In the genomic region with DNA sequence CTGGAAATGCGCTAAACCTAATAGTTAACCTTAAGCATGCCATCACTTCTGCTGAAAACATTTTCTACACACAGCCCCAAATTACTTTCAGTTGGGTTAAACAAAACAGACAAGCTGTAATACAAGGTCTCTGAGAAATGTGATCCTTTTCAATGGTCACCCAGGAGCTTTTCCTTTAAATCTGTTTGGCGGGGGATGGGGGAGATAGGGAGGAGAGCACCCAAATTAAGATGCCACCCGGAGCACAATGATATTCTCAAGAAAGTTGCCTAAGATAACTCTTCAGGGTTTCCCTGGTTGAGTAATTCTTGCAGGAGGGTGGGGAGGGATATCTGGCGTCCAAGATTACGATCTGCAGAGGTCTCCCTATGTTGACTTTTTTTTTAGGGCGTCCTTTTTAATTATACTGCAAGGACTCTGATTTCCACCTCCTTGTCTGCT, we compare ENCODE assay signal across 8 cellular contexts. TPM values are rescaled to one million over a fixed set of nuclear protein-coding genes. Genes with fewer than 3 reads are reported as not detected.
DNase-seq lines count a peak whose midpoint lies in the region; ATAC-seq and TF ChIP-seq lines count a peak whose summit lies in the region.

No MANE protein-coding gene starts in this region.

- peak overlapping the region; percentile 48 for H3K27ac ChIP-seq in RWPE2 (ENCODE audit: poor library complexity, severe bottlenecking)

- H3K27ac Mint-ChIP-seq in osteocyte (ENCODE audit: unreplicated experiment), result peak overlapping the region; percentile 9

- no peaks in the 10 kb centered on the region for H3K9me3 ChIP-seq in RWPE2 (ENCODE audit: severe bottlenecking)

- no peaks in the 10 kb centered on the region for H3K36me3 ChIP-seq in RWPE2 (ENCODE audit: low read depth)

- peaks cover 21% of the 10 kb centered on the region for H3K4me1 Mint-ChIP-seq in osteocyte (ENCODE audit: unreplicated experiment)

- H3K4me1 ChIP-seq in RWPE2 (ENCODE audit: insufficient read depth, poor library complexity, severe bottlenecking), result no peaks in the 10 kb centered on the region

- no peak for ATAC-seq in RWPE2 (ENCODE audit: low read depth)
- ATAC-seq in HG03571 (IDR thresholded peaks at IDR 0.05; ENCODE audit: unreplicated experiment), result no peak
- no peak for ATAC-seq in GM19324 (IDR thresholded peaks at IDR 0.05; ENCODE audit: low FRiP score, unreplicated experiment)

- peak; percentile 47 for DNase-seq in NCI-H146 (lab: John Stamatoyannopoulos, UW)
- DNase-seq in NCI-H146 treated with DMSO at 0.1 percent for 48 hours (lab: John Stamatoyannopoulos, UW; ENCODE audit: unreplicated experiment), result no peak
- DNase-seq in RWPE2 (ENCODE audit: low spot score), result no peak
- no peak for DNase-seq in epithelial cell of proximal tubule (ENCODE audit: low read depth)
- no peak for DNase-seq in osteocyte (ENCODE audit: extremely low spot score, unreplicated experiment)
- no peak for DNase-seq in foreskin melanocyte

- no peak for TF ChIP-seq CTCF in RWPE2 (IDR thresholded peaks at IDR 0.05; ENCODE audit: poor library complexity, severe bottlenecking)
- TF ChIP-seq CTCF in epithelial cell of proximal tubule (conservative IDR thresholded peaks at IDR 0.05; ENCODE audit: low read depth, low read length), result no peak
- TF ChIP-seq CTCF in osteocyte (IDR thresholded peaks at IDR 0.05), result no peak

- peaks cover 28% of the 10 kb centered on the region for H3K27me3 Mint-ChIP-seq in osteocyte (ENCODE audit: unreplicated experiment)

- H3K4me3 Mint-ChIP-seq in osteocyte (ENCODE audit: unreplicated experiment), result peak overlapping the region; percentile 88

- H3K36me3 Mint-ChIP-seq in osteocyte (ENCODE audit: unreplicated experiment), result no peaks in the 10 kb centered on the region

- H3K9me3 Mint-ChIP-seq in osteocyte (ENCODE audit: unreplicated experiment), result no peaks in the 10 kb centered on the region

- no peaks in the 10 kb centered on the region for H3K27me3 ChIP-seq in RWPE2 (ENCODE audit: insufficient read depth, poor library complexity, severe bottlenecking)

- peak overlapping the region; percentile 68 for H3K4me3 ChIP-seq in RWPE2 (ENCODE audit: severe bottlenecking)
- H3K4me3 ChIP-seq in epithelial cell of proximal tubule (ENCODE audit: low read depth, low read length), result peak overlapping the region; percentile 74

RNA-seq across cellular contexts. Expression of gene GAREM1, which starts 1.0 kb away (rescaled TPM):
- total RNA-seq in epithelial cell of proximal tubule, result 2.0 and 3.1 TPM in 2 replicates
- 1.7 and 2.5 TPM in 2 replicates for total RNA-seq in osteocyte
